ENCODE assay signal across 8 cellular contexts in genomic region chr3:136251511-136251910, GRCh38. TPM values are rescaled to one million over a fixed set of nuclear protein-coding genes. Genes with fewer than 3 reads are reported as not detected.
DNase-seq lines count a peak whose midpoint lies in the region; ATAC-seq and TF ChIP-seq lines count a peak whose summit lies in the region.

No MANE protein-coding gene starts in this region.

- TF ChIP-seq CTCF in SK-N-SH (IDR thresholded peaks at IDR 0.05) (no peak), endodermal cell (conservative IDR thresholded peaks at IDR 0.05) (no peak)

- no peak for TF ChIP-seq RAD21 in SK-N-SH (IDR thresholded peaks at IDR 0.05; ENCODE audit: low read length)

- POLR2A ChIA-PET in SK-N-SH (lab: Yijun Ruan, JAX), result interaction anchor here (0.7 to 2.0 kb wide), 4 partner anchors 55 to 501 kb away, joined by 3 to 10 read pairs (median 6); partner anchors contain the start of genes MSL2 and STAG1

- peak overlapping the region; percentile 74 for H3K4me3 Mint-ChIP-seq in endodermal cell
- H3K4me3 Mint-ChIP-seq in stimulated activated naive CD8-positive, alpha-beta T cell treated with anti-CD3 and anti-CD28 coated beads, Interleukin-15, amount 100 ng/mL, for 72 hours, result peak overlapping the region; percentile 90

- peaks cover 0 to 6% of the 10 kb centered on the region in 2 experiments for H3K36me3 ChIP-seq in SK-N-SH (replicated peaks in 1 of 2; ENCODE audit: control insufficient read depth in 1 of 2, insufficient read depth in 2 of 2, low read length in 1 of 2)
- peaks cover 5% of the 10 kb centered on the region for H3K36me3 ChIP-seq in endodermal cell (ENCODE audit: control insufficient read depth, insufficient read depth, low read length)

- H3F3A ChIP-seq in SK-N-SH (replicated peaks; ENCODE audit: insufficient read depth), result peaks cover 8% of the 10 kb centered on the region

- H3K9me3 ChIP-seq in SK-N-SH, result no peaks in the 10 kb centered on the region
- H3K9me3 ChIP-seq in endodermal cell (ENCODE audit: control insufficient read depth, low read length), result no peaks in the 10 kb centered on the region

- DNase-seq in SK-N-SH (peak; percentile 23), NCI-H226 (peak; percentile 16), endodermal cell (no peak), GDM1 (lab: John Stamatoyannopoulos, UW) (no peak), OCI-M1 (lab: John Stamatoyannopoulos, UW) (no peak), cortex of kidney (lab: John Stamatoyannopoulos, UW) (no peak)
- no peak for DNase-seq in stimulated activated naive CD8-positive, alpha-beta T cell treated with anti-CD3 and anti-CD28 coated beads, Interleukin-15, amount 100 ng/mL, for 72 hours

- H3K9ac ChIP-seq in SK-N-SH, result peak overlapping the region; percentile 74; the same call in 1 of the 2 replicates
- H3K9ac ChIP-seq in endodermal cell (ENCODE audit: extremely low read depth, low read length, poor library complexity, severe bottlenecking), result no peak overlapping the region

- no peaks in the 10 kb centered on the region for H3K27me3 ChIP-seq in SK-N-SH (ENCODE audit: insufficient read depth)
- H3K27me3 ChIP-seq in endodermal cell (ENCODE audit: control insufficient read depth, insufficient read depth, low read length, poor library complexity, severe bottlenecking), result no peaks in the 10 kb centered on the region

- peaks cover 0 to 9% of the 10 kb centered on the region in 2 experiments; a peak in 1 of 4 replicates for H3K4me1 ChIP-seq in SK-N-SH (ENCODE audit: control insufficient read depth in 1 of 2, insufficient read depth in 2 of 2, low read depth in 1 of 2, low read length in 1 of 2)
- H3K4me1 ChIP-seq in endodermal cell (ENCODE audit: control insufficient read depth, insufficient read depth, low read length), result peaks cover 7% of the 10 kb centered on the region

- no peak overlapping the region for H3K27ac Mint-ChIP-seq in endodermal cell
- peak overlapping the region in 1 of 2 donors; percentile 67 for H3K27ac Mint-ChIP-seq in stimulated activated naive CD8-positive, alpha-beta T cell treated with anti-CD3 and anti-CD28 coated beads, Interleukin-15, amount 100 ng/mL, for 72 hours

- H2AFZ ChIP-seq in SK-N-SH (ENCODE audit: low read depth), result peak overlapping the region; percentile 92

- peaks cover 26% of the 10 kb centered on the region for H3K79me2 ChIP-seq in SK-N-SH (ENCODE audit: insufficient read depth)

- no peaks in the 10 kb centered on the region for H3K9me3 Mint-ChIP-seq in endodermal cell
- H3K9me3 Mint-ChIP-seq in stimulated activated naive CD8-positive, alpha-beta T cell treated with anti-CD3 and anti-CD28 coated beads, Interleukin-15, amount 100 ng/mL, for 72 hours, result no peaks in the 10 kb centered on the region

- TF ChIP-seq EP300 in SK-N-SH (IDR thresholded peaks at IDR 0.05; ENCODE audit: borderline replicate concordance in 1 of 2, low read depth in 1 of 2, low read length in 1 of 2), result no peak

- 80% methylated on average over 3 of the region's 3 CpGs for WGBS in SK-N-SH (ENCODE audit: low lambda C conversion rate)
- 89 to 100% methylated on average over 2 to 3 of the region's 3 CpGs for WGBS in endodermal cell (ENCODE audit: insufficient coverage in 1 of 2, insufficient read length in 1 of 2), 2 experiments

- H3K27me3 Mint-ChIP-seq in endodermal cell (ENCODE audit: insufficient read depth), result no peaks in the 10 kb centered on the region
- no peaks in the 10 kb centered on the region for H3K27me3 Mint-ChIP-seq in stimulated activated naive CD8-positive, alpha-beta T cell treated with anti-CD3 and anti-CD28 coated beads, Interleukin-15, amount 100 ng/mL, for 72 hours

- peak overlapping the region in 1 of 2 experiments; percentile 94; a peak in 2 of 4 replicates for H3K27ac ChIP-seq in SK-N-SH (ENCODE audit: low read depth in 2 of 2, low read length in 1 of 2)
- no peak overlapping the region for H3K27ac ChIP-seq in endodermal cell (ENCODE audit: low read depth, low read length)

- H3K9me2 ChIP-seq in SK-N-SH, result no peaks in the 10 kb centered on the region

- peaks cover 24% of the 10 kb centered on the region for H3K4me1 Mint-ChIP-seq in endodermal cell
- H3K4me1 Mint-ChIP-seq in stimulated activated naive CD8-positive, alpha-beta T cell treated with anti-CD3 and anti-CD28 coated beads, Interleukin-15, amount 100 ng/mL, for 72 hours, result peaks cover 24% of the 10 kb centered on the region

- H3K4me3 ChIP-seq in SK-N-SH (ENCODE audit: low read depth in 2 of 2, low read length in 1 of 2), result peak overlapping the region; percentile 66 to 76
- peak overlapping the region; percentile 91 for H3K4me3 ChIP-seq in endodermal cell (ENCODE audit: low read length)

- CTCF ChIA-PET in SK-N-SH (lab: Yijun Ruan, JAX), result interaction anchor here (0.6 to 2.0 kb wide), 10 partner anchors 54 to 762 kb away, joined by 3 to 14 read pairs (median 4); partner anchors contain the start of gene STAG1

- H3K36me3 Mint-ChIP-seq in endodermal cell (ENCODE audit: low read depth), result peaks cover 7% of the 10 kb centered on the region

- no peaks in the 10 kb centered on the region for H4K20me1 ChIP-seq in SK-N-SH (ENCODE audit: insufficient read depth)

- ATAC-seq in SK-N-SH treated with all-trans-retinoic acid at 6 μM for 48 hours, result no peak
- ATAC-seq in stimulated activated naive CD8-positive, alpha-beta T cell treated with anti-CD3 and anti-CD28 coated beads, Interleukin-15, amount 100 ng/mL, for 72 hours, result no peak

- peak overlapping the region; percentile 91 for H3K4me2 ChIP-seq in SK-N-SH

TF ChIP-seq in SK-N-SH, 30 proteins besides CTCF, POLR2A, EP300 and RAD21:
- TF ChIP-seq TEAD4 (IDR thresholded peaks at IDR 0.05; ENCODE audit: borderline replicate concordance, insufficient read depth), result no peak

TF ChIP-seq in SK-N-SH treated with all-trans-retinoic acid at 6 μM for 48 hours, 23 proteins besides CTCF, POLR2A, EP300 and RAD21 (continues in another document):
- TF ChIP-seq ZNF565 (CRISPR knock-in tag; conservative IDR thresholded peaks at IDR 0.05; ENCODE audit: low read depth) (no peak), PATZ1 (CRISPR knock-in tag; IDR thresholded peaks at IDR 0.05; ENCODE audit: borderline replicate concordance) (no peak), ESRRG (CRISPR knock-in tag; IDR thresholded peaks at IDR 0.05) (no peak), ZNF8 (CRISPR knock-in tag; IDR thresholded peaks at IDR 0.05) (no peak), PPARA (CRISPR knock-in tag; IDR thresholded peaks at IDR 0.05; ENCODE audit: borderline replicate concordance) (no peak), TSHZ2 (CRISPR knock-in tag; IDR thresholded peaks at IDR 0.05) (no peak), ZC3H10 (CRISPR knock-in tag; IDR thresholded peaks at IDR 0.05) (no peak), TCF4 (CRISPR knock-in tag; IDR thresholded peaks at IDR 0.05; ENCODE audit: borderline replicate concordance) (no peak), RARB (CRISPR knock-in tag; IDR thresholded peaks at IDR 0.05) (no peak), SNAI2 (CRISPR knock-in tag; IDR thresholded peaks at IDR 0.05) (no peak), OSR1 (CRISPR knock-in tag; IDR thresholded peaks at IDR 0.05) (no peak), TOX (CRISPR knock-in tag; IDR thresholded peaks at IDR 0.05; ENCODE audit: borderline replicate concordance) (no peak), GLIS3 (CRISPR knock-in tag; IDR thresholded peaks at IDR 0.05) (no peak), ZNF70 (CRISPR knock-in tag; IDR thresholded peaks at IDR 0.05) (no peak)

RNA-seq across cellular contexts. Expression of gene PCCB, which starts 1.4 kb away (rescaled TPM):
- polyA plus RNA-seq in SK-N-SH (2012; rRNA removed), result 67.5 and 79.8 TPM in 2 replicates
- polyA plus RNA-seq in SK-N-SH (2012; cell fraction: cytosol; rRNA removed), result 61.2 and 68.6 TPM in 2 replicates
- polyA plus RNA-seq in SK-N-SH (2012; cell fraction: nucleus; rRNA removed), result 43.0 and 52.0 TPM in 2 replicates
- 10 to 100 TPM; 54.9 to 65.1 TPM for total RNA-seq in endodermal cell
- polyA plus RNA-seq in endodermal cell (2013, experiment 1 of 2), result 59.9 TPM
- 51.3 TPM for polyA plus RNA-seq in endodermal cell (2013, experiment 2 of 2)

RNA-seq across cellular contexts. Expression of gene MSL2, which starts 55.4 kb away (rescaled TPM):
- 2.2 and 2.4 TPM in 2 replicates for polyA plus RNA-seq in SK-N-SH (2012; rRNA removed)
- 3.7 TPM in 2 replicates for polyA plus RNA-seq in SK-N-SH (2012; cell fraction: cytosol; rRNA removed)
- polyA plus RNA-seq in SK-N-SH (2012; cell fraction: nucleus; rRNA removed), result 1.9 and 2.4 TPM in 2 replicates
- 10 to 100 TPM; 35.1 to 45.7 TPM for total RNA-seq in endodermal cell
- 37.2 TPM for polyA plus RNA-seq in endodermal cell (2013, experiment 1 of 2)
- polyA plus RNA-seq in endodermal cell (2013, experiment 2 of 2), result 34.9 TPM

Comparison
In these comparisons a context has a peak if more than half of its experiments do, and no peak if none do; other contexts are left out.
1. DNase-seq: peak in SK-N-SH (single experiment) and NCI-H226 (single experiment); none in endodermal cell (single experiment), stimulated activated naive CD8-positive, alpha-beta T cell treated with anti-CD3 and anti-CD28 coated beads, Interleukin-15, amount 100 ng/mL, for 72 hours (0 of 2), GDM1 (single experiment), OCI-M1 (single experiment) and cortex of kidney (single experiment).